Comparison of ENCODE assay signal across 19 cellular contexts in genomic region chr20:63091901-63092659, GRCh38.
DNase-seq lines count a peak whose midpoint lies in the region; ATAC-seq and TF ChIP-seq lines count a peak whose summit lies in the region.
"Had no signal": no experiment of that assay in that cellular context is flagged by ENCODE, and none has a peak within 500 bp of the region (broad histone marks: within the 10 kb centered on the region; RNA-seq: fewer than 3 reads in every experiment).

No MANE protein-coding gene starts in this region.

- no peaks in the 10 kb centered on the region for H3K9me3 Mint-ChIP-seq in activated T-cell treated with anti-CD3 and anti-CD28 coated beads, Interleukin-2, amount 50 U/mL, for 4 hours
- no peaks in the 10 kb centered on the region for H3K9me3 Mint-ChIP-seq in activated T-cell treated with anti-CD3 and anti-CD28 coated beads, Interleukin-2, amount 50 U/mL, for 72 hours
- H3K9me3 Mint-ChIP-seq in WTC11 = no peaks in the 10 kb centered on the region
- no peaks in the 10 kb centered on the region for H3K9me3 Mint-ChIP-seq in stimulated activated naive B cell treated with anti-CD40 and anti-IgM and Interleukin-4, amounts not matched to agents 10 μg/mL and 1 μg/mL and 100 μg/mL, for 72 hours
- H3K9me3 Mint-ChIP-seq: GM23338; T-helper 1 cell treated with Interleukin-12 subunit alpha and Interleukin-12 subunit beta and Interleukin-4 antibody, amounts not matched to agents 30 μg/mL and 1 μg/mL, for 36 hours had no signal

- peaks cover 32% of the 10 kb centered on the region for H3K27me3 Mint-ChIP-seq in activated T-cell treated with anti-CD3 and anti-CD28 coated beads, Interleukin-2, amount 50 U/mL, for 4 hours (ENCODE audit: low read depth)
- H3K27me3 Mint-ChIP-seq in activated T-cell treated with anti-CD3 and anti-CD28 coated beads, Interleukin-2, amount 50 U/mL, for 72 hours (ENCODE audit: low read depth) = peaks cover 6% of the 10 kb centered on the region
- no peaks in the 10 kb centered on the region for H3K27me3 Mint-ChIP-seq in WTC11 (ENCODE audit: low read depth)
- peaks cover 30 to 46% of the 10 kb centered on the region in 2 donors for H3K27me3 Mint-ChIP-seq in stimulated activated naive B cell treated with anti-CD40 and anti-IgM and Interleukin-4, amounts not matched to agents 10 μg/mL and 1 μg/mL and 100 μg/mL, for 72 hours

- H3K27ac ChIP-seq in hepatocyte = no peak overlapping the region

- peak; percentile 2 for DNase-seq in activated T-cell treated with anti-CD3 and anti-CD28 coated beads, Interleukin-2, amount 50 U/mL, for 4 hours
- DNase-seq in activated T-cell treated with anti-CD3 and anti-CD28 coated beads, Interleukin-2, amount 50 U/mL, for 72 hours = no peak
- peak; percentile 11 for DNase-seq in WTC11 (ENCODE audit: low spot score)
- DNase-seq in iPS-NIHi11 (ENCODE audit: low spot score) = peak; percentile 11
- no peak for DNase-seq in stimulated activated naive B cell treated with anti-CD40 and anti-IgM and Interleukin-4, amounts not matched to agents 10 μg/mL and 1 μg/mL and 100 μg/mL, for 72 hours
- no peak for DNase-seq in RPMI8226
- DNase-seq in hepatocyte (ENCODE audit: low spot score) = no peak
- DNase-seq: activated CD4-positive, alpha-beta T cell treated with anti-CD3 and anti-CD28 coated beads for 1 hour; CD4-positive, CD25-positive, alpha-beta regulatory T cell; foreskin melanocyte; KG1; NCI-H510A treated with DMSO at 0.1 percent for 48 hours; SIG-M5; stimulated activated CD4-positive, alpha-beta T cell treated with anti-CD3 and anti-CD28 coated beads, Interleukin-15, amount 100 ng/mL, for 24 hours; stimulated activated naive CD4-positive, alpha-beta T cell had no signal

- H3K4me3 Mint-ChIP-seq in activated T-cell treated with anti-CD3 and anti-CD28 coated beads, Interleukin-2, amount 50 U/mL, for 4 hours = no peak overlapping the region
- no peak overlapping the region for H3K4me3 Mint-ChIP-seq in activated T-cell treated with anti-CD3 and anti-CD28 coated beads, Interleukin-2, amount 50 U/mL, for 72 hours
- H3K4me3 Mint-ChIP-seq in WTC11 = no peak overlapping the region
- H3K4me3 Mint-ChIP-seq in stimulated activated naive B cell treated with anti-CD40 and anti-IgM and Interleukin-4, amounts not matched to agents 10 μg/mL and 1 μg/mL and 100 μg/mL, for 72 hours = no peak overlapping the region
- H3K4me3 Mint-ChIP-seq: CD4-positive, CD25-positive, alpha-beta regulatory T cell; GM23338; T-helper 1 cell treated with Interleukin-12 subunit alpha and Interleukin-12 subunit beta and Interleukin-4 antibody, amounts not matched to agents 30 μg/mL and 1 μg/mL, for 36 hours had no signal

- no peak for ATAC-seq in activated T-cell treated with anti-CD3 and anti-CD28 coated beads, Interleukin-2, amount 50 U/mL, for 4 hours
- ATAC-seq in activated T-cell treated with anti-CD3 and anti-CD28 coated beads, Interleukin-2, amount 50 U/mL, for 72 hours (replicated peaks in 1 of 2) = no peak
- ATAC-seq in WTC11 (no peak), GM19452 (IDR thresholded peaks at IDR 0.05; ENCODE audit: unreplicated experiment) (no peak)
- no peak for ATAC-seq in stimulated activated naive B cell treated with anti-CD40 and anti-IgM and Interleukin-4, amounts not matched to agents 10 μg/mL and 1 μg/mL and 100 μg/mL, for 72 hours (replicated peaks)

- H3K79me2 ChIP-seq in hepatocyte = no peaks in the 10 kb centered on the region

- peaks cover 11% of the 10 kb centered on the region for H3K27me3 ChIP-seq in hepatocyte

- WGBS in hepatocyte (ENCODE audit: low lambda C conversion rate, missing lambda C conversion rate) = 87% methylated on average over 29 of the region's 31 CpGs

- no peak overlapping the region for H3K4me2 ChIP-seq in hepatocyte
- H3K4me2 ChIP-seq: GM23338 had no signal

- TF ChIP-seq CTCF in WTC11 (IDR thresholded peaks at IDR 0.05) (no peak), hepatocyte (IDR thresholded peaks at IDR 0.05; ENCODE audit: poor library complexity) (no peak)

- H3K4me3 ChIP-seq in hepatocyte = no peak overlapping the region
- H3K4me3 ChIP-seq: GM23338, lung had no signal

- H2AFZ ChIP-seq in hepatocyte = no peak overlapping the region
- H2AFZ ChIP-seq: GM23338 had no signal

- H3K9me2 ChIP-seq in hepatocyte (replicated peaks; ENCODE audit: insufficient read depth) = no peaks in the 10 kb centered on the region

- H3K36me3 ChIP-seq in hepatocyte (replicated peaks; ENCODE audit: insufficient read depth, low read depth) = no peaks in the 10 kb centered on the region

- H3K36me3 Mint-ChIP-seq in activated T-cell treated with anti-CD3 and anti-CD28 coated beads, Interleukin-2, amount 50 U/mL, for 4 hours (ENCODE audit: insufficient read depth) = no peaks in the 10 kb centered on the region
- H3K36me3 Mint-ChIP-seq in activated T-cell treated with anti-CD3 and anti-CD28 coated beads, Interleukin-2, amount 50 U/mL, for 72 hours (ENCODE audit: insufficient read depth in 2 of 2) = no peaks in the 10 kb centered on the region
- H3K36me3 Mint-ChIP-seq in WTC11 = no peaks in the 10 kb centered on the region
- H3K36me3 Mint-ChIP-seq in stimulated activated naive B cell treated with anti-CD40 and anti-IgM and Interleukin-4, amounts not matched to agents 10 μg/mL and 1 μg/mL and 100 μg/mL, for 72 hours = no peaks in the 10 kb centered on the region
- H3K36me3 Mint-ChIP-seq: CD4-positive, CD25-positive, alpha-beta regulatory T cell had no signal

- H4K20me1 ChIP-seq in hepatocyte (ENCODE audit: insufficient read depth, poor library complexity, severe bottlenecking) = no peaks in the 10 kb centered on the region

- POLR2A ChIA-PET in WTC11 (lab: Charles Lee) = no interaction called here

- no peak overlapping the region for H3K27ac Mint-ChIP-seq in activated T-cell treated with anti-CD3 and anti-CD28 coated beads, Interleukin-2, amount 50 U/mL, for 72 hours
- H3K27ac Mint-ChIP-seq in WTC11 = no peak overlapping the region
- H3K27ac Mint-ChIP-seq in stimulated activated naive B cell treated with anti-CD40 and anti-IgM and Interleukin-4, amounts not matched to agents 10 μg/mL and 1 μg/mL and 100 μg/mL, for 72 hours = peak overlapping the region; percentile 37
- H3K27ac Mint-ChIP-seq: CD4-positive, CD25-positive, alpha-beta regulatory T cell; GM23338; T-helper 1 cell treated with Interleukin-12 subunit alpha and Interleukin-12 subunit beta and Interleukin-4 antibody, amounts not matched to agents 30 μg/mL and 1 μg/mL, for 36 hours had no signal

- CTCF ChIA-PET in WTC11 (lab: Charles Lee) = interaction anchor here (0.8 kb wide), 1 partner anchor 9 kb away, joined by 3 read pairs; no protein-coding TSS in a partner anchor

- H3K9me3 ChIP-seq in hepatocyte (ENCODE audit: low read depth) = no peaks in the 10 kb centered on the region

- H3K4me1 ChIP-seq in hepatocyte (ENCODE audit: insufficient read depth) = no peaks in the 10 kb centered on the region

- no peaks in the 10 kb centered on the region for H3K4me1 Mint-ChIP-seq in activated T-cell treated with anti-CD3 and anti-CD28 coated beads, Interleukin-2, amount 50 U/mL, for 4 hours (ENCODE audit: low read depth)
- no peaks in the 10 kb centered on the region for H3K4me1 Mint-ChIP-seq in activated T-cell treated with anti-CD3 and anti-CD28 coated beads, Interleukin-2, amount 50 U/mL, for 72 hours (ENCODE audit: low read depth)
- H3K4me1 Mint-ChIP-seq in WTC11 = no peaks in the 10 kb centered on the region
- no peaks in the 10 kb centered on the region for H3K4me1 Mint-ChIP-seq in stimulated activated naive B cell treated with anti-CD40 and anti-IgM and Interleukin-4, amounts not matched to agents 10 μg/mL and 1 μg/mL and 100 μg/mL, for 72 hours
- H3K4me1 Mint-ChIP-seq: CD4-positive, CD25-positive, alpha-beta regulatory T cell; GM23338 had no signal

TF ChIP-seq in WTC11, 78 proteins besides CTCF, POLR2A, EP300 and RAD21:
- TF ChIP-seq, protein P1, sequence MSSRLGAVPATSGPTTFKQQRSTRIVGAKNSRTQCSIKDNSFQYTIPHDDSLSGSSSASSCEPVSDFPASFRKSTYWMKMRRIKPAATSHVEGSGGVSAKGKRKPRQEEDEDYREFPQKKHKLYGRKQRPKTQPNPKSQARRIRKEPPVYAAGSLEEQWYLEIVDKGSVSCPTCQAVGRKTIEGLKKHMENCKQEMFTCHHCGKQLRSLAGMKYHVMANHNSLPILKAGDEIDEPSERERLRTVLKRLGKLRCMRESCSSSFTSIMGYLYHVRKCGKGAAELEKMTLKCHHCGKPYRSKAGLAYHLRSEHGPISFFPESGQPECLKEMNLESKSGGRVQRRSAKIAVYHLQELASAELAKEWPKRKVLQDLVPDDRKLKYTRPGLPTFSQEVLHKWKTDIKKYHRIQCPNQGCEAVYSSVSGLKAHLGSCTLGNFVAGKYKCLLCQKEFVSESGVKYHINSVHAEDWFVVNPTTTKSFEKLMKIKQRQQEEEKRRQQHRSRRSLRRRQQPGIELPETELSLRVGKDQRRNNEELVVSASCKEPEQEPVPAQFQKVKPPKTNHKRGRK (CRISPR knock-in tag; IDR thresholded peaks at IDR 0.05; ENCODE audit: borderline replicate concordance) = no peak
- no peak for TF ChIP-seq CREM (CRISPR knock-in tag; IDR thresholded peaks at IDR 0.05)
- TF ChIP-seq ZNF232 (CRISPR knock-in tag; IDR thresholded peaks at IDR 0.05) = no peak
- TF ChIP-seq, protein P2, sequence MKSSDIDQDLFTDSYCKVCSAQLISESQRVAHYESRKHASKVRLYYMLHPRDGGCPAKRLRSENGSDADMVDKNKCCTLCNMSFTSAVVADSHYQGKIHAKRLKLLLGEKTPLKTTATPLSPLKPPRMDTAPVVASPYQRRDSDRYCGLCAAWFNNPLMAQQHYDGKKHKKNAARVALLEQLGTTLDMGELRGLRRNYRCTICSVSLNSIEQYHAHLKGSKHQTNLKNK (CRISPR knock-in tag; IDR thresholded peaks at IDR 0.05) = no peak

Comparison
In these comparisons a context has a peak if more than half of its experiments do, and no peak if none do; other contexts are left out.
1. DNase-seq: peak in activated T-cell treated with anti-CD3 and anti-CD28 coated beads, Interleukin-2, amount 50 U/mL, for 4 hours (single experiment), WTC11 (single experiment) and iPS-NIHi11 (single experiment); none in activated T-cell treated with anti-CD3 and anti-CD28 coated beads, Interleukin-2, amount 50 U/mL, for 72 hours (0 of 2), stimulated activated naive B cell treated with anti-CD40 and anti-IgM and Interleukin-4, amounts not matched to agents 10 μg/mL and 1 μg/mL and 100 μg/mL, for 72 hours (single experiment), RPMI8226 (single experiment) and hepatocyte (single experiment).